ENCODE assay signal across 8 cellular contexts in the genomic region with DNA sequence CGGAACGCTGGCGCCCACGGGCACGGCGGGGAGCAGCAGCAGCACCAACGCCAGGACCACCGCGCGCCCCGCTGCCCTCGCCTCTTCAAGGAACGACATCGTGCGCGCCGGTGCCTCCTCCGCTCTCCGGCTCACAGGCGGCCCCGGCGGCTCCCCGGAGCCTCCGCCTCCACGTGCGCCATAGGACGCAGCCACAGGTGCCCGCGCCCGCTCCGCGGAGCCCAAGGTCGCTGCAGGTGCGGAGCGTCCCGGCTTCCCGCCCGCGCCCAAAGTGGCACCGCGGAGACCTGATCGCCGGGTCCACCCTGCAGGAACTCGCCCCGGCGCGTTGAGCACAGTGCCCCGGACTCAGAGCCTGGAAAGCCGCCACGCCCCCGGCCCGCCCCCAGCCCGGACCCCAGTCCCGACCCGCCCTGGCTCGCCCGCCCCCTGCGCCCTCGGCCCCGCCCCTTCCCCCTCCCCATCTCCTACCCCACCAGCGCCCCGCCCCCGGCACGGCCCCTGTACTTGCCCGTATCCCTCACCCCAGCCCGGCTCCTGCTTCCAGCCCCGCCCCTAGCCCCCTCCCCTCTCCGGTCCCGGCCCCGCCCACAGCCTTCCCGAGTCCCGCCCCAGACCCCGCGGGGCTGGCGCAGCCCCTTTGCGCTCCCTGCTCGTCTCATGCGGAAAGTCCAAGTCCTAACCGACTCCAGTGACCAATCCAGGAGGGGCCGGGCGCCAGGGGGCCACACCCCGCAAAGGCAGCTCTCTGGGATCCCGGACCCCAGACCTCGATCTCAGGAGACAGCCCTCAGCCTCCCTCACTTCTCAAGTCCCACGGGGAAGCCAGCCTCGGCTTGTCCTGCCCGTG. TPM values are rescaled to one million over a fixed set of nuclear protein-coding genes. Genes with fewer than 3 reads are reported as not detected.
DNase-seq lines count a peak whose midpoint lies in the region; ATAC-seq and TF ChIP-seq lines count a peak whose summit lies in the region.

A gene with protein sequence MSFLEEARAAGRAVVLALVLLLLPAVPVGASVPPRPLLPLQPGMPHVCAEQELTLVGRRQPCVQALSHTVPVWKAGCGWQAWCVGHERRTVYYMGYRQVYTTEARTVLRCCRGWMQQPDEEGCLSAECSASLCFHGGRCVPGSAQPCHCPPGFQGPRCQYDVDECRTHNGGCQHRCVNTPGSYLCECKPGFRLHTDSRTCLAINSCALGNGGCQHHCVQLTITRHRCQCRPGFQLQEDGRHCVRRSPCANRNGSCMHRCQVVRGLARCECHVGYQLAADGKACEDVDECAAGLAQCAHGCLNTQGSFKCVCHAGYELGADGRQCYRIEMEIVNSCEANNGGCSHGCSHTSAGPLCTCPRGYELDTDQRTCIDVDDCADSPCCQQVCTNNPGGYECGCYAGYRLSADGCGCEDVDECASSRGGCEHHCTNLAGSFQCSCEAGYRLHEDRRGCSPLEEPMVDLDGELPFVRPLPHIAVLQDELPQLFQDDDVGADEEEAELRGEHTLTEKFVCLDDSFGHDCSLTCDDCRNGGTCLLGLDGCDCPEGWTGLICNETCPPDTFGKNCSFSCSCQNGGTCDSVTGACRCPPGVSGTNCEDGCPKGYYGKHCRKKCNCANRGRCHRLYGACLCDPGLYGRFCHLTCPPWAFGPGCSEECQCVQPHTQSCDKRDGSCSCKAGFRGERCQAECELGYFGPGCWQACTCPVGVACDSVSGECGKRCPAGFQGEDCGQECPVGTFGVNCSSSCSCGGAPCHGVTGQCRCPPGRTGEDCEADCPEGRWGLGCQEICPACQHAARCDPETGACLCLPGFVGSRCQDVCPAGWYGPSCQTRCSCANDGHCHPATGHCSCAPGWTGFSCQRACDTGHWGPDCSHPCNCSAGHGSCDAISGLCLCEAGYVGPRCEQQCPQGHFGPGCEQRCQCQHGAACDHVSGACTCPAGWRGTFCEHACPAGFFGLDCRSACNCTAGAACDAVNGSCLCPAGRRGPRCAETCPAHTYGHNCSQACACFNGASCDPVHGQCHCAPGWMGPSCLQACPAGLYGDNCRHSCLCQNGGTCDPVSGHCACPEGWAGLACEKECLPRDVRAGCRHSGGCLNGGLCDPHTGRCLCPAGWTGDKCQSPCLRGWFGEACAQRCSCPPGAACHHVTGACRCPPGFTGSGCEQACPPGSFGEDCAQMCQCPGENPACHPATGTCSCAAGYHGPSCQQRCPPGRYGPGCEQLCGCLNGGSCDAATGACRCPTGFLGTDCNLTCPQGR (N-terminal part only) (minus strand): TSS at position 339 of the 850 bp plus-strand sequence. CDS start 240 bp downstream, at position 99.

- H3K4me3 ChIP-seq in fibroblast of the aortic adventitia (ENCODE audit: low read depth, low read length) (peak within 1 kb of the TSS; percentile 33), parathyroid adenoma (ENCODE audit: low read depth, low read length) (no peak within 1 kb of the TSS), transverse colon (peak within 1 kb of the TSS in 3 of 4 donors; percentile 25 to 44 (median 40))

- peaks cover 11% of the 10 kb centered on the region for H3K4me1 Mint-ChIP-seq in activated T-cell treated with anti-CD3 and anti-CD28 coated beads, Interleukin-2, amount 50 U/mL, for 24 hours (ENCODE audit: low read depth)

- no peak for ATAC-seq in HG02970 (IDR thresholded peaks at IDR 0.05; ENCODE audit: low FRiP score, unreplicated experiment)

- in situ Hi-C loops in transverse colon (cut with MboI; ENCODE audit: low pct_ligation_motif_present in 1 of 4, low pct_unique_long_range_greater_than_20kb in 1 of 4, low sequenced_read_pairs in 3 of 4): no loop called here

- TF ChIP-seq CTCF in fibroblast of the aortic adventitia (IDR thresholded peaks at IDR 0.05; ENCODE audit: insufficient read depth, low read length) (no peak), parathyroid adenoma (IDR thresholded peaks at IDR 0.05) (no peak), transverse colon (IDR thresholded peaks at IDR 0.05) (no peak)

- TF ChIP-seq EP300 in transverse colon (IDR thresholded peaks at IDR 0.05; ENCODE audit: low read depth): no peak

- DNase-seq in DMS79 treated with DMSO at 0.1 percent for 48 hours (lab: John Stamatoyannopoulos, UW) (peak; percentile 52), NCI-H2227 treated with DMSO at 0.1 percent for 48 hours (lab: John Stamatoyannopoulos, UW) (peak; percentile 68), fibroblast of the aortic adventitia (ENCODE audit: low read depth) (no peak), transverse colon (peak; percentile 66), putamen (ENCODE audit: low spot score) (no peak)
- peak; percentile 77 for DNase-seq in activated T-cell treated with anti-CD3 and anti-CD28 coated beads, Interleukin-2, amount 50 U/mL, for 24 hours

- no peak for TF ChIP-seq POLR2A in transverse colon (IDR thresholded peaks at IDR 0.05)

- H3K4me1 ChIP-seq in parathyroid adenoma (no peaks in the 10 kb centered on the region), transverse colon (peaks cover 11 to 19% (median 15%) of the 10 kb centered on the region in 4 donors)

- H2AFZ ChIP-seq in parathyroid adenoma: no peak within 1 kb of the TSS

- H3K27ac Mint-ChIP-seq in activated T-cell treated with anti-CD3 and anti-CD28 coated beads, Interleukin-2, amount 50 U/mL, for 24 hours: no peak within 1 kb of the TSS

- H3K36me3 ChIP-seq in parathyroid adenoma (ENCODE audit: control insufficient read depth, insufficient read depth, low read length) (no peaks in the 10 kb centered on the region), transverse colon (no peaks in the 10 kb centered on the region)

- H3K9me3 ChIP-seq in parathyroid adenoma (ENCODE audit: control insufficient read depth, low read length) (no peaks in the 10 kb centered on the region), transverse colon (no peaks in the 10 kb centered on the region)

- no peaks in the 10 kb centered on the region for H3K9me3 Mint-ChIP-seq in activated T-cell treated with anti-CD3 and anti-CD28 coated beads, Interleukin-2, amount 50 U/mL, for 24 hours

- H3K9ac ChIP-seq in parathyroid adenoma: no peak within 1 kb of the TSS

- H3K27ac ChIP-seq in parathyroid adenoma (no peak within 1 kb of the TSS), transverse colon (no peak within 1 kb of the TSS)

- H3K79me2 ChIP-seq in parathyroid adenoma: no peaks in the 10 kb centered on the region

- peaks cover 36% of the 10 kb centered on the region for H3K27me3 Mint-ChIP-seq in activated T-cell treated with anti-CD3 and anti-CD28 coated beads, Interleukin-2, amount 50 U/mL, for 24 hours

- peak within 1 kb of the TSS; percentile 70 for H3K4me3 Mint-ChIP-seq in activated T-cell treated with anti-CD3 and anti-CD28 coated beads, Interleukin-2, amount 50 U/mL, for 24 hours

- peak within 1 kb of the TSS; percentile 51 for H3K4me2 ChIP-seq in parathyroid adenoma (ENCODE audit: low read length)

- H3K36me3 Mint-ChIP-seq in activated T-cell treated with anti-CD3 and anti-CD28 coated beads, Interleukin-2, amount 50 U/mL, for 24 hours (ENCODE audit: low read depth): no peaks in the 10 kb centered on the region

- WGBS in transverse colon (ENCODE audit: low coverage in 1 of 2), 2 donors: 1% methylated on average over 49 of the region's 87 CpGs; no CpG with 5 or more reads in 1 of the 2 donors

- no peaks in the 10 kb centered on the region for H3K27me3 ChIP-seq in parathyroid adenoma (ENCODE audit: control insufficient read depth, insufficient read depth, low read length)
- H3K27me3 ChIP-seq in transverse colon: peaks cover 51% of the 10 kb centered on the region

- intact Hi-C loops in transverse colon (cut with DNase I; ENCODE audit: low total_unique reads): no loop called here

RNA-seq across cellular contexts. Expression of the gene that starts here (rescaled TPM):
- total RNA-seq in fibroblast of the aortic adventitia (ENCODE audit: low replicate concordance): 102 and 103 TPM in 2 replicates
- total RNA-seq in transverse colon: 10 to 100 TPM in 2 of 4 donors, 1 to 10 TPM in 2; 4.1 to 27.1 (median 11.4) TPM

Comparison
In these comparisons a context has a peak if more than half of its experiments do, and no peak if none do; other contexts are left out.
1. DNase-seq: peak in DMS79 treated with DMSO at 0.1 percent for 48 hours (single experiment), NCI-H2227 treated with DMSO at 0.1 percent for 48 hours (single experiment), activated T-cell treated with anti-CD3 and anti-CD28 coated beads, Interleukin-2, amount 50 U/mL, for 24 hours (single experiment) and transverse colon (single experiment); none in fibroblast of the aortic adventitia (single experiment) and putamen (single experiment).